In the genomic region with DNA sequence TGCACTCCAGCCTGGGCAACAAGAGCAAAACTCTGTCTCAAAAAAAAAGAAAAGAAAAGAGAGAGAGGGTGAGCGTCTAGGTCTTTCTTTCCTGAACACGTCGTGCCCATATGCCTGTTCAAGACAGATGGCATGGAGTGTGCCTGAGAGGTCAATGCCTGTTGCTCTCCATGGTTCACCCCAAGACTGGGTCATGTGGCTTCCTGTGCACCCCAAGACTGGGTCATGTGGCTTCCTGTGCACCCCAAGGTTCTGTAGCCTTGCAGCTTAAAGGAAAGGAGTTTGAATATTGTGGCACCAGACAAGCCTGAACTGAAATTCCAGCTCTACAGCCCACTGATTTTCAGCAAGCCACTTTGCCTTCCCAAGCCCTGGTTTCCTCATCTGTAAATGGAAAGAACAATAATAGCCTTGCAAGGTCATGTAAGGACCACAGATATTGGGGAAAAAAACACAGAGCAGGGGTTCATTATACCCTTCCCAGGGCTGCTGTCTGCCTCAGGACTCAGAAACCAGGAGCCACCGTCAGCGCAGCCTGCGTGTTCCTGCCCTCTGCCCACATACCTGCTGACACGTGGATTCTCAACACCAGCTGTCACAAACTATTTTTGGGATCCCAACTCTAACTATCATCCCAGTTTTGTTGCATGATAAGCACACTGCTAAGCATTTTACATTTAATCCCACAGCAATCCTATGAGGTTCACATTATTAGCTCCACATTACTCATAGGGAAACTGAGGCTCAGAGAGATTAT, we compare ENCODE assay signal across 19 cellular contexts. TPM values are rescaled to one million over a fixed set of nuclear protein-coding genes. Genes with fewer than 3 reads are reported as not detected.
DNase-seq lines count a peak whose midpoint lies in the region; ATAC-seq and TF ChIP-seq lines count a peak whose summit lies in the region.
"Had no signal": no experiment of that assay in that cellular context is flagged by ENCODE, and none has a peak within 500 bp of the region (broad histone marks: within the 10 kb centered on the region; RNA-seq: fewer than 3 reads in every experiment).

No MANE protein-coding gene starts in this region.

- TF ChIP-seq POLR2A in ovary (IDR thresholded peaks at IDR 0.05): no peak

- DNase-seq in heart right ventricle (no peak), cardiac septum (ENCODE audit: low spot score) (no peak), left ventricle myocardium inferior (no peak), posterior vena cava (ENCODE audit: low spot score) (peak; percentile 20), ovary (no peak), T1000 (lab: John Stamatoyannopoulos, UW) (no peak)
- DNase-seq in effector CD4-positive, alpha-beta T cell: no peak
- DNase-seq: DMS 273 treated with DMSO at 0.1 percent for 48 hours, GDM1, H9, IMR-90, Karpas-422, NCI-H1105, NCI-H1694, NCI-H510A treated with DMSO at 0.1 percent for 48 hours had no signal

- no peaks in the 10 kb centered on the region for H3K36me3 ChIP-seq in heart right ventricle
- no peaks in the 10 kb centered on the region for H3K36me3 ChIP-seq in left ventricle myocardium inferior
- H3K36me3 ChIP-seq in ovary: no peaks in the 10 kb centered on the region

- intact Hi-C loops in heart right ventricle (cut with DNase I): no loop called here
- intact Hi-C loops in cardiac septum (cut with DNase I): no loop called here
- intact Hi-C loops in left ventricle myocardium inferior (cut with micrococcal nuclease): no loop called here
- intact Hi-C loops in posterior vena cava (cut with DNase I): no loop called here
- intact Hi-C loops in ovary (cut with DNase I): no loop called here

- H3K27me3 ChIP-seq in heart right ventricle: peaks cover 0 to 66% (median 41%) of the 10 kb centered on the region in 7 donors
- H3K27me3 ChIP-seq in left ventricle myocardium inferior (ENCODE audit: low read depth): peaks cover 54% of the 10 kb centered on the region
- no peaks in the 10 kb centered on the region for H3K27me3 ChIP-seq in ovary

- peak in 5 of 8 donors; percentile 25 to 79 (median 64) for ATAC-seq in heart right ventricle
- ATAC-seq: GM12878 had no signal

- WGBS in heart right ventricle, 2 donors: 68 to 69% methylated on average over 7 of the region's 7 CpGs
- WGBS in ovary, 3 donors: 77 to 84% (median 79%) methylated on average over 7 of the region's 7 CpGs

- TF ChIP-seq CTCF in heart right ventricle (IDR thresholded peaks at IDR 0.05) (no peak), left ventricle myocardium inferior (IDR thresholded peaks at IDR 0.05; ENCODE audit: borderline replicate concordance) (no peak), ovary (IDR thresholded peaks at IDR 0.05) (no peak)

- TF ChIP-seq EP300 in ovary (IDR thresholded peaks at IDR 0.05): no peak

- H3K9me3 ChIP-seq in heart right ventricle: no peaks in the 10 kb centered on the region
- H3K9me3 ChIP-seq in left ventricle myocardium inferior (replicated peaks): no peaks in the 10 kb centered on the region
- no peaks in the 10 kb centered on the region for H3K9me3 ChIP-seq in ovary

- H3K27ac ChIP-seq in heart right ventricle: peak overlapping the region in 1 of 10 donors; percentile 43
- peak overlapping the region; percentile 64 for H3K27ac ChIP-seq in left ventricle myocardium inferior (replicated peaks)
- H3K27ac ChIP-seq in ovary: no peak overlapping the region
- H3K27ac ChIP-seq: C4-2B had no signal

- H3K4me3 ChIP-seq in heart right ventricle (no peak overlapping the region), left ventricle myocardium inferior (no peak overlapping the region), ovary (no peak overlapping the region)
- H3K4me3 ChIP-seq: GM12878 had no signal

- peaks cover 0 to 20% (median 10%) of the 10 kb centered on the region in 9 donors for H3K4me1 ChIP-seq in heart right ventricle
- peaks cover 32% of the 10 kb centered on the region for H3K4me1 ChIP-seq in left ventricle myocardium inferior
- peaks cover 2% of the 10 kb centered on the region for H3K4me1 ChIP-seq in ovary (ENCODE audit: insufficient read depth)

RNA-seq across cellular contexts. Expression of a gene that starts 18.0 kb away (rescaled TPM):
- total RNA-seq in heart right ventricle (under 1 TPM; 0.30 to 0.86 (median 0.53) TPM), cardiac septum (0.51 TPM), left ventricle myocardium inferior (0.11 TPM), posterior vena cava (1 to 10 TPM in 1 of 2 donors, under 1 TPM in 1; 0.86 to 1.2 TPM), ovary (1 to 10 TPM in 5 of 7 donors, under 1 TPM in 2; 0.33 to 1.6 (median 1.3) TPM)
- polyA plus RNA-seq in heart right ventricle (under 1 TPM; 0.37 to 0.86 TPM), ovary (1 to 10 TPM in 1 of 2 donors, under 1 TPM in 1; 0.42 to 1.7 TPM)

RNA-seq across cellular contexts. Expression of a gene that starts 28.4 kb away (rescaled TPM):
- total RNA-seq in heart right ventricle (10 to 100 TPM; 15.6 to 22.1 (median 17.9) TPM), cardiac septum (12.4 TPM), left ventricle myocardium inferior (18.3 TPM), posterior vena cava (10 to 100 TPM; 12.9 to 14.8 TPM), ovary (10 to 100 TPM; 19.9 to 35.3 (median 23.5) TPM)
- polyA plus RNA-seq in heart right ventricle (10 to 100 TPM; 15.7 to 26.4 TPM), ovary (10 to 100 TPM; 20.5 to 32.3 TPM)

RNA-seq across cellular contexts. Expression of a gene that starts 32.7 kb away (rescaled TPM):
- total RNA-seq in heart right ventricle: not detected
- under 1 TPM in 1 of 2 donors, not detected in 1; 0.06 TPM for polyA plus RNA-seq in heart right ventricle
- not detected for total RNA-seq in cardiac septum
- total RNA-seq in left ventricle myocardium inferior: not detected
- total RNA-seq in posterior vena cava: not detected
- total RNA-seq in ovary: 1 to 10 TPM in 1 of 7 donors, under 1 TPM in 1, not detected in 5; 0.69 to 1.1 TPM
- under 1 TPM in 1 of 2 donors, not detected in 1; 0.18 TPM for polyA plus RNA-seq in ovary
- total RNA-seq: A673, GM12878, HT-29, IMR-90 had no signal
- polyA plus RNA-seq: IMR-90 had no signal

RNA-seq across cellular contexts. Expression of a gene that starts 44.1 kb away (rescaled TPM):
- not detected for total RNA-seq in heart right ventricle
- polyA plus RNA-seq in heart right ventricle: not detected
- not detected for total RNA-seq in cardiac septum
- not detected for total RNA-seq in left ventricle myocardium inferior
- not detected for total RNA-seq in posterior vena cava
- total RNA-seq in ovary: not detected
- polyA plus RNA-seq in ovary: not detected
- total RNA-seq: A673, GM12878, H9, HT-29, IMR-90 had no signal
- polyA plus RNA-seq: IMR-90 had no signal
